16 cellular contexts compared by ENCODE assay signal in the genomic region with DNA sequence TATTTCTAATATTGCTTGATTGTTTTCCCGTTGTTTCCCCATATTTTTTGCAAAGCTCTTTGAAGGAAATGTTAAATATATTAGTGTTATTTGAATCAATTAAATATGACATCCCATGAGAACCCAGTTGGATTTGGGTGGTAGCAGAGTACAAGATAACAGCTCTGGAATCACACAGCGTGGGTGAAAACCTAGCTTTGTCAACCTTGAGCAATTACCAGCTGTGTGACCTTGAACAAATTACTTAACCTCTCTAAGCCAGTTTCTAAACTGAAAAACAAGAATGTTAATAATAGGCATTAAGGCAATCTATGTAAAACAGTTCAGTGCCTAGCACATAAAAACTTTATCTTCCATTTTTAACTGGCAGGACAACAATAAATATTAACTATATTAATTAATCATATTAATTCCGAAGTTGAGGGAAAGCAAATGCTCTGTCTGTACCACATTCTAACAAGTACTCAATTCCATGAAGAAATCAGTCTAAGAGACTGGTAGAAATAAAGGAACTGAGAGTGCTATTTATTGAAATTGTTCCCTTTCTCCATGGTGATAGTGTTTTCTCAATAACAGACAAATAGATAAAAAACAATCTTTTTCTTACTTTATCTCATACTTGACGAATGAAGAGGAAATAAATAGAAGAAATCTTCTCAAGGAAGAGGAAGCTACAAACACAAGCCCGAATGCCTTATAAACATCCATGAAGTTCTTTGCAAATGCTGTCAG. TPM values are rescaled to one million over a fixed set of nuclear protein-coding genes. Genes with fewer than 3 reads are reported as not detected.
"Had no signal": no experiment of that assay in that cellular context is flagged by ENCODE, and none has a peak within 500 bp of the region (broad histone marks: within the 10 kb centered on the region; RNA-seq: fewer than 3 reads in every experiment).

No MANE protein-coding gene starts in this region.

- H3K27ac ChIP-seq: thyroid gland had no signal

- H3K4me1 Mint-ChIP-seq: activated CD8-positive, alpha-beta memory T cell treated with anti-CD3 and anti-CD28 coated beads, Interleukin-2, amount 10 ng/mL, durations not matched to agents 7 days and 5 days had no signal

- H3K27ac Mint-ChIP-seq: activated CD8-positive, alpha-beta memory T cell treated with anti-CD3 and anti-CD28 coated beads, Interleukin-2, amount 10 ng/mL, durations not matched to agents 7 days and 5 days; activated naive CD4-positive, alpha-beta T cell treated with anti-CD3 and anti-CD28 coated beads, Interleukin-2, amount 50 U/mL, for 72 hours; activated T-cell treated with anti-CD3 and anti-CD28 coated beads, Interleukin-2, amount 50 U/mL, for 24 hours; T-helper 1 cell treated with Interleukin-12 subunit alpha and Interleukin-12 subunit beta and Interleukin-4 antibody, amounts not matched to agents 30 μg/mL and 1 μg/mL, for 36 hours had no signal

- H3K4me3 ChIP-seq: thyroid gland had no signal

- H3K27me3 ChIP-seq: thyroid gland had no signal

- H3K9me3 ChIP-seq: thyroid gland had no signal

- H3K27me3 Mint-ChIP-seq: activated CD8-positive, alpha-beta memory T cell treated with anti-CD3 and anti-CD28 coated beads, Interleukin-2, amount 10 ng/mL, durations not matched to agents 7 days and 5 days had no signal

- H3K36me3 Mint-ChIP-seq: activated CD8-positive, alpha-beta memory T cell treated with anti-CD3 and anti-CD28 coated beads, Interleukin-2, amount 10 ng/mL, durations not matched to agents 7 days and 5 days; activated naive CD4-positive, alpha-beta T cell treated with anti-CD3 and anti-CD28 coated beads, Interleukin-2, amount 50 U/mL, for 72 hours had no signal

- DNase-seq: activated CD4-positive, alpha-beta T cell treated with anti-CD3 and anti-CD28 coated beads for 1 hour; activated CD4-positive, alpha-beta T cell treated with anti-CD3 and anti-CD28 coated beads, Interleukin-2, amount 50 U/mL, for 48 hours; activated CD8-positive, alpha-beta memory T cell treated with anti-CD3 and anti-CD28 coated beads, Interleukin-2, amount 10 ng/mL, durations not matched to agents 7 days and 5 days; activated effector memory CD4-positive, alpha-beta T cell treated with Interleukin-2 at 50 U/mL for 16 hours; activated T-cell treated with anti-CD3 and anti-CD28 coated beads, Interleukin-2, amount 50 U/mL, for 24 hours; cerebellar nuclear complex; hypothalamus; midbrain; retina; thyroid gland had no signal

- H3K36me3 ChIP-seq: thyroid gland had no signal

- ATAC-seq: activated CD8-positive, alpha-beta memory T cell treated with anti-CD3 and anti-CD28 coated beads, Interleukin-2, amount 10 ng/mL, durations not matched to agents 7 days and 5 days; activated naive CD4-positive, alpha-beta T cell treated with anti-CD3 and anti-CD28 coated beads, Interleukin-2, amount 50 U/mL, for 72 hours had no signal

- H3K9me3 Mint-ChIP-seq: T-helper 1 cell treated with Interleukin-12 subunit alpha and Interleukin-12 subunit beta and Interleukin-4 antibody, amounts not matched to agents 30 μg/mL and 1 μg/mL, for 36 hours had no signal

- H3K4me3 Mint-ChIP-seq: activated CD8-positive, alpha-beta memory T cell treated with anti-CD3 and anti-CD28 coated beads, Interleukin-2, amount 10 ng/mL, durations not matched to agents 7 days and 5 days; activated T-cell treated with anti-CD3 and anti-CD28 coated beads, Interleukin-2, amount 50 U/mL, for 24 hours; T-helper 1 cell treated with Interleukin-12 subunit alpha and Interleukin-12 subunit beta and Interleukin-4 antibody, amounts not matched to agents 30 μg/mL and 1 μg/mL, for 36 hours had no signal

- H3K4me1 ChIP-seq: thyroid gland had no signal

RNA-seq across cellular contexts. Expression of gene DNASE2B, which starts 27.0 kb away (rescaled TPM):
- total RNA-seq: activated CD8-positive, alpha-beta memory T cell treated with anti-CD3 and anti-CD28 coated beads, Interleukin-2, amount 10 ng/mL, durations not matched to agents 7 days and 5 days; activated naive CD4-positive, alpha-beta T cell treated with anti-CD3 and anti-CD28 coated beads, Interleukin-2, amount 50 U/mL, for 72 hours; dermis microvascular lymphatic vessel endothelial cell; glomerular endothelial cell; skeletal muscle tissue had no signal
- polyA plus RNA-seq: esophagus had no signal
